Comparison of ENCODE assay signal across 28 cellular contexts in genomic region chr5:123579410-123579809, GRCh38.
"Had no signal": no experiment of that assay in that cellular context is flagged by ENCODE, and none has a peak within 500 bp of the region (broad histone marks: within the 10 kb centered on the region; RNA-seq: fewer than 3 reads in every experiment).

No MANE protein-coding gene starts in this region.

- H3K4me2 ChIP-seq: smooth muscle cell had no signal

- DNase-seq: activated B cell treated with CpG ODN at 0.5 μM for 24 hours; activated CD4-positive, alpha-beta T cell treated with anti-CD3 and anti-CD28 coated beads, Interleukin-2, amount 50 U/mL, for 1 hour; activated CD8-positive, alpha-beta T cell treated with anti-CD3 and anti-CD28 coated beads for 36 hours; activated naive CD4-positive, alpha-beta T cell treated with Interleukin-2 at 50 U/mL for 16 hours; activated T-cell treated with anti-CD3 and anti-CD28 coated beads, Interleukin-2, amount 50 U/mL, for 4 hours; anterior cingulate cortex; body of pancreas; effector CD8-positive, alpha-beta T cell; hypothalamus; immature natural killer cell; kidney; mesendoderm; retina; sigmoid colon; stimulated activated CD4-positive, alpha-beta T cell treated with anti-CD3 and anti-CD28 coated beads, Interleukin-1b, Interleukin-23, amount 100 ng/mL, for 48 hours; stimulated activated CD4-positive, alpha-beta T cell treated with anti-CD3 and anti-CD28 coated beads, Interleukin-4, amount 100 ng/mL, for 4 hours; stimulated activated CD8-positive, alpha-beta memory T cell treated with anti-CD3 and anti-CD28 coated beads, Interleukin-4, amount 100 ng/mL, for 48 hours; stimulated activated naive CD8-positive, alpha-beta T cell treated with anti-CD3 and anti-CD28 coated beads, Interleukin-15, amount 100 ng/mL, for 72 hours; substantia nigra; T-helper 1 cell; upper lobe of left lung had no signal

- ATAC-seq: activated CD8-positive, alpha-beta T cell treated with anti-CD3 and anti-CD28 coated beads for 36 hours; activated T-cell treated with anti-CD3 and anti-CD28 coated beads, Interleukin-2, amount 50 U/mL, for 4 hours; body of pancreas; natural killer cell treated with Interleukin-12 subunit alpha and Interleukin-12 subunit beta and Interleukin-15 and Interleukin-18, amount 100 ng/mL, for 72 hours; stimulated activated memory B cell treated with anti-CD40 and anti-IgM and Interleukin-4, amounts not matched to agents 10 μg/mL and 1 μg/mL and 100 μg/mL, for 72 hours; stimulated activated naive CD8-positive, alpha-beta T cell treated with anti-CD3 and anti-CD28 coated beads, Interleukin-15, amount 100 ng/mL, for 72 hours had no signal

- H3K9me3 ChIP-seq: body of pancreas, sigmoid colon, upper lobe of left lung, vagina had no signal

- H3K4me3 ChIP-seq: body of pancreas, lung, sigmoid colon, smooth muscle cell, upper lobe of left lung, vagina had no signal

- H3K27me3 ChIP-seq: body of pancreas, sigmoid colon, upper lobe of left lung, vagina had no signal

- FAIRE-seq: endometrium, frontal cortex, kidney had no signal

- H3K4me1 ChIP-seq: body of pancreas, vagina had no signal

- H3K27ac ChIP-seq: body of pancreas, sigmoid colon, vagina had no signal
